9 cellular contexts compared by ENCODE assay signal in the genomic region with DNA sequence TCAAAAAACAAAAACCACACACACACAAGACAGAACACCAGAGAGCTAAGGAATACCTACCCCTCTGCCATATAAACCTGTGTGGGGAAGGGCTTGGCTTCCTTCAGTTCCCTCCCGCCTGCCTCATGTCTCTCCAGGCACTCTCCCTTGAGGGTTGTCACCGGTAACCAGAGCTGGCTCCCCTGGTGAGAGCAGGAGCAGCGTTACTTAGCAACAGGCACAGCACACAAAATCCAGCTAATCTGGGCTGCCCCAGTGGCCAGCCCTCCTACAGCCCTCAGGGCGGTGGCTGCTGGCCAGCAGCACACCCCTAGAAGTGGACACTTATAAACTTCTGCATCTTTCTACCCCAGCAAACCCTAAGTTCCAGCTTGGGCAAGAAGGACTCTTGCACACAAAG. TPM values are rescaled to one million over a fixed set of nuclear protein-coding genes. Genes with fewer than 3 reads are reported as not detected.
DNase-seq lines count a peak whose midpoint lies in the region; ATAC-seq lines count a peak whose summit lies in the region.
"Had no signal": no experiment of that assay in that cellular context is flagged by ENCODE, and none has a peak within 500 bp of the region (broad histone marks: within the 10 kb centered on the region; RNA-seq: fewer than 3 reads in every experiment).

No MANE protein-coding gene starts in this region.

- DNase-seq in EH (ENCODE audit: low read depth): peak; percentile 73
- DNase-seq in NCI-H2107 treated with DMSO at 0.1 percent for 48 hours (lab: John Stamatoyannopoulos, UW; ENCODE audit: unreplicated experiment): peak; percentile 98
- DNase-seq in astrocyte of the hippocampus (ENCODE audit: low read depth, low spot score): peak; percentile 82
- peak; percentile 82 for DNase-seq in myocyte (ENCODE audit: low read depth)
- no peak for DNase-seq in SKM-1 treated with dmso at 0.1 percent for 144 hours (lab: John Stamatoyannopoulos, UW; ENCODE audit: unreplicated experiment)
- DNase-seq in GM19240 (ENCODE audit: insufficient read length, low spot score): no peak
- DNase-seq: activated CD4-positive, CD25-positive, alpha-beta regulatory T cell treated with anti-CD3 and anti-CD28 coated beads, Interleukin-2, amount 50 U/mL, for 72 hours had no signal

- ATAC-seq in HG03354 (IDR thresholded peaks at IDR 0.05; ENCODE audit: poor library complexity, severe bottlenecking, unreplicated experiment) (no peak), GM21381 (IDR thresholded peaks at IDR 0.05; ENCODE audit: unreplicated experiment) (no peak)

RNA-seq across cellular contexts. Expression of gene NR4A1, which starts 21.6 kb away (rescaled TPM):
- 3.4 and 5.5 TPM in 2 replicates for total RNA-seq in myocyte
- 2.7 TPM for polyA plus RNA-seq in myocyte (2012)

RNA-seq across cellular contexts. Expression of gene TAMALIN, which starts 22.9 kb away (rescaled TPM):
- total RNA-seq in myocyte: 64.9 and 96.8 TPM in 2 replicates
- 247 TPM for polyA plus RNA-seq in myocyte (2012)

RNA-seq across cellular contexts. Expression of gene ATG101, which starts 40.1 kb away (rescaled TPM):
- 93.8 and 105 TPM in 2 replicates for total RNA-seq in myocyte
- polyA plus RNA-seq in myocyte (2012): 152 TPM

RNA-seq across cellular contexts. Expression of gene SMIM41, which starts 49.8 kb away (rescaled TPM):
- total RNA-seq in myocyte: not detected in 2 replicates
- 0.11 TPM for polyA plus RNA-seq in myocyte (2012)

Comparison
In these comparisons a context has a peak if more than half of its experiments do, and no peak if none do; other contexts are left out.
1. DNase-seq: peak in EH (single experiment), NCI-H2107 treated with DMSO at 0.1 percent for 48 hours (single experiment), astrocyte of the hippocampus (single experiment) and myocyte (single experiment); none in SKM-1 treated with dmso at 0.1 percent for 144 hours (single experiment) and GM19240 (single experiment).